Comparison of ENCODE assay signal across 1 cellular context in genomic region chr6:143516700-143517446, GRCh38.
TF ChIP-seq lines count a peak whose summit lies in the region.

No MANE protein-coding gene starts in this region.

TF ChIP-seq in K562, 482 proteins besides CTCF, POLR2A, EP300 and RAD21 (continued from another document and continues in another):
- TF ChIP-seq TFAP4 (CRISPR knock-in tag; IDR thresholded peaks at IDR 0.05; ENCODE audit: borderline replicate concordance) (no peak), TAF9B (IDR thresholded peaks at IDR 0.05; ENCODE audit: partially characterized antibody) (no peak), HIVEP1 (CRISPR knock-in tag; IDR thresholded peaks at IDR 0.05) (no peak), CUX1 (CRISPR knock-in tag; IDR thresholded peaks at IDR 0.05) (no peak), BCOR (IDR thresholded peaks at IDR 0.05) (peak; percentile 51; the same call in 1 of the 2 replicates), ZNF24 (IDR thresholded peaks at IDR 0.05) (no peak), ZNF584 (CRISPR knock-in tag; IDR thresholded peaks at IDR 0.05; ENCODE audit: low read depth) (no peak), ELF2 (CRISPR knock-in tag; IDR thresholded peaks at IDR 0.05) (no peak), ARID3A (IDR thresholded peaks at IDR 0.05; ENCODE audit: borderline replicate concordance, low read depth, low read length) (no peak), RBM34 (IDR thresholded peaks at IDR 0.05; ENCODE audit: borderline replicate concordance, insufficient read depth, low read length) (no peak), CXXC5 (CRISPR knock-in tag; IDR thresholded peaks at IDR 0.05) (no peak), NFIX (CRISPR knock-in tag; IDR thresholded peaks at IDR 0.05; ENCODE audit: low read depth) (no peak), ASH1L (IDR thresholded peaks at IDR 0.05; ENCODE audit: borderline replicate concordance, low read depth, partially characterized antibody) (peak; percentile 54), KLF16 (IDR thresholded peaks at IDR 0.05) (no peak), KAT8 (IDR thresholded peaks at IDR 0.05; ENCODE audit: low read depth) (no peak), ZNF324 (CRISPR knock-in tag; IDR thresholded peaks at IDR 0.05) (no peak), OTX1 (CRISPR knock-in tag; IDR thresholded peaks at IDR 0.05) (peak; percentile 71; the same call in 1 of the 2 replicates), ZNF253 (CRISPR knock-in tag; conservative IDR thresholded peaks at IDR 0.05) (no peak), NR0B1 (IDR thresholded peaks at IDR 0.05; ENCODE audit: partially characterized antibody) (no peak), HMG20A (CRISPR knock-in tag; conservative IDR thresholded peaks at IDR 0.05) (no peak), ZNF57 (CRISPR knock-in tag; IDR thresholded peaks at IDR 0.05) (no peak), ZNF655 (CRISPR knock-in tag; IDR thresholded peaks at IDR 0.05) (no peak), IFI16 (CRISPR knock-in tag; IDR thresholded peaks at IDR 0.05) (no peak), DIDO1 (tag; IDR thresholded peaks at IDR 0.05; ENCODE audit: low read depth) (no peak), EP400 (IDR thresholded peaks at IDR 0.05) (no peak), PHB2 (IDR thresholded peaks at IDR 0.05; ENCODE audit: low read depth) (0 out of 2 replicates have a peak, but pooled peaks have one; percentile 18), TCFL5 (CRISPR knock-in tag; conservative IDR thresholded peaks at IDR 0.05) (no peak), HOMEZ (CRISPR knock-in tag; IDR thresholded peaks at IDR 0.05) (no peak), CHD4 (IDR thresholded peaks at IDR 0.05; ENCODE audit: insufficient read depth, insufficient replicate concordance, low read depth, low read length, poor library complexity, severe bottlenecking) (no peak), MCM7 (IDR thresholded peaks at IDR 0.05) (0 out of 4 replicates have a peak, but pooled peaks of 1 of the 2 experiments have one; percentile 58), CREB1 (IDR thresholded peaks at IDR 0.05) (no peak), CREB1 (CRISPR knock-in tag; IDR thresholded peaks at IDR 0.05) (no peak), ZNF197 (CRISPR knock-in tag; IDR thresholded peaks at IDR 0.05; ENCODE audit: low read depth) (no peak), HBP1 (CRISPR knock-in tag; IDR thresholded peaks at IDR 0.05) (peak; percentile 30; the same call in 1 of the 2 replicates), CHCHD3 (CRISPR knock-in tag; IDR thresholded peaks at IDR 0.05) (no peak), TBL1XR1 (IDR thresholded peaks at IDR 0.05; ENCODE audit: low read length in 2 of 2) (no peak), ZNF695 (CRISPR knock-in tag; IDR thresholded peaks at IDR 0.05) (no peak), ETS1 (conservative IDR thresholded peaks at IDR 0.05; ENCODE audit: control insufficient read depth, low read depth, low read length) (no peak), ZNF239 (CRISPR knock-in tag; IDR thresholded peaks at IDR 0.05) (no peak), TAF15 (IDR thresholded peaks at IDR 0.05; ENCODE audit: low read depth, low read length) (no peak), MEIS2 (IDR thresholded peaks at IDR 0.05; ENCODE audit: partially characterized antibody) (no peak), KAT2B (IDR thresholded peaks at IDR 0.05; ENCODE audit: low read depth, low read length) (no peak), FIP1L1 (IDR thresholded peaks at IDR 0.05; ENCODE audit: low read depth, low read length, poor library complexity, severe bottlenecking) (no peak), BDP1 (IDR thresholded peaks at IDR 0.05; ENCODE audit: insufficient read depth, insufficient read length) (no peak), USF2 (CRISPR knock-in tag; IDR thresholded peaks at IDR 0.05) (no peak), FOXK2 (conservative IDR thresholded peaks at IDR 0.05 in 1 of 2, IDR thresholded peaks at IDR 0.05 in 1 of 2; ENCODE audit: low read depth in 2 of 2) (peak; percentile 15 to 22; a peak in 1 of 4 replicates), ZBTB26 (CRISPR knock-in tag; IDR thresholded peaks at IDR 0.05) (peak; percentile 87; the same call in 1 of the 2 replicates), MBD2 (IDR thresholded peaks at IDR 0.05; ENCODE audit: borderline replicate concordance, low read depth) (no peak), SPI1 (IDR thresholded peaks at IDR 0.05; ENCODE audit: borderline replicate concordance, low read depth, low read length) (peak; percentile 64; the same call in 1 of the 2 replicates), SETDB1 (IDR thresholded peaks at IDR 0.05; ENCODE audit: low read length) (no peak), MCM5 (IDR thresholded peaks at IDR 0.05; ENCODE audit: low read depth) (no peak)
